ENCODE assay signal across 1 cellular context in the genomic region with DNA sequence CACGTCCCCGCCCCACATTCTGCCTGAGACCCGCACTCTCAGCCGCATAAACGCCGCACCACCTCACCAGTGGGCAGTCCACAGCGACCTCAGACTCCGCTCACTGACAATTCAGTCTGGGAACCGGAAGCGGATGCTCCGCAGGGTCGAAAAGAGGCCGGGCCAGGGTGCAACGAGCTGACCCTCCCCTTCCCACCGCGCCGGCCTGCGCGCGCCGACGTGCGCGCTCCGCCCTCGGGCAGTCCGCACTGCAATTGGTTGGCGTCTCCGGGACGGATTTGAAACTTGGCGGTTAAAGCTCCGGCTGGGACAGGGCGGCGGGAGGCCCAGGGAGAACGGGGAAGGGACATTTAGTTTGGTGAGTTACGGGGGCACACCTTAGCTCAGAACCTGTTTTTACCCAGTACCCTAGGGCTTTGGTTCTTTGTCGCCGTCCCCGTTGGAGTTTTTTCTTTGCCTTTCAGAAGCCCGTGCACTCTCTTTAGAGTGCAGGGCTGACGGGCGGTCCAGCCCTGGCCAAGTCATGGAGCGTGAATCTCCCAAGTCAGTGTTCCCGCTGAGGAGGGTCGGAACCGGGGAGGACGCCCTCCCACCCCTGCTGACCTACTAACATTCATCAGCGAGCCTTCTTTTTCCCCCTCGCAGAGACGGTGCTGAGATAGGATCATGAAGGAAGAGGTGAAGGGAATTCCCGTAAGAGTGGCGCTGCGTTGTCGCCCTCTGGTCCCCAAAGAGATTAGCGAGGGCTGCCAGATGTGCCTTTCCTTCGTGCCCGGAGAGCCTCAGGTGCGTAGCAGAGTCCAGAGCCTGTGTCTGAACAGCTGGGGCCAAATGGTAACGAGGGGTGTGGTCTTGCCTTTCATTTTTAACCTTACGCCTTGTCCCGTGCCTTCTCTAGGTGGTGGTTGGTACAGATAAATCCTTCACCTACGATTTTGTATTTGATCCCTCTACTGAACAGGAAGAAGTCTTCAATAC.
TF ChIP-seq lines count a peak whose summit lies in the region.

A gene with protein sequence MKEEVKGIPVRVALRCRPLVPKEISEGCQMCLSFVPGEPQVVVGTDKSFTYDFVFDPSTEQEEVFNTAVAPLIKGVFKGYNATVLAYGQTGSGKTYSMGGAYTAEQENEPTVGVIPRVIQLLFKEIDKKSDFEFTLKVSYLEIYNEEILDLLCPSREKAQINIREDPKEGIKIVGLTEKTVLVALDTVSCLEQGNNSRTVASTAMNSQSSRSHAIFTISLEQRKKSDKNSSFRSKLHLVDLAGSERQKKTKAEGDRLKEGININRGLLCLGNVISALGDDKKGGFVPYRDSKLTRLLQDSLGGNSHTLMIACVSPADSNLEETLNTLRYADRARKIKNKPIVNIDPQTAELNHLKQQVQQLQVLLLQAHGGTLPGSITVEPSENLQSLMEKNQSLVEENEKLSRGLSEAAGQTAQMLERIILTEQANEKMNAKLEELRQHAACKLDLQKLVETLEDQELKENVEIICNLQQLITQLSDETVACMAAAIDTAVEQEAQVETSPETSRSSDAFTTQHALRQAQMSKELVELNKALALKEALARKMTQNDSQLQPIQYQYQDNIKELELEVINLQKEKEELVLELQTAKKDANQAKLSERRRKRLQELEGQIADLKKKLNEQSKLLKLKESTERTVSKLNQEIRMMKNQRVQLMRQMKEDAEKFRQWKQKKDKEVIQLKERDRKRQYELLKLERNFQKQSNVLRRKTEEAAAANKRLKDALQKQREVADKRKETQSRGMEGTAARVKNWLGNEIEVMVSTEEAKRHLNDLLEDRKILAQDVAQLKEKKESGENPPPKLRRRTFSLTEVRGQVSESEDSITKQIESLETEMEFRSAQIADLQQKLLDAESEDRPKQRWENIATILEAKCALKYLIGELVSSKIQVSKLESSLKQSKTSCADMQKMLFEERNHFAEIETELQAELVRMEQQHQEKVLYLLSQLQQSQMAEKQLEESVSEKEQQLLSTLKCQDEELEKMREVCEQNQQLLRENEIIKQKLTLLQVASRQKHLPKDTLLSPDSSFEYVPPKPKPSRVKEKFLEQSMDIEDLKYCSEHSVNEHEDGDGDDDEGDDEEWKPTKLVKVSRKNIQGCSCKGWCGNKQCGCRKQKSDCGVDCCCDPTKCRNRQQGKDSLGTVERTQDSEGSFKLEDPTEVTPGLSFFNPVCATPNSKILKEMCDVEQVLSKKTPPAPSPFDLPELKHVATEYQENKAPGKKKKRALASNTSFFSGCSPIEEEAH (plus strand): TSS at position 312 of the 978 bp plus-strand sequence. CDS start 355 bp downstream, at position 667.
A gene with protein sequence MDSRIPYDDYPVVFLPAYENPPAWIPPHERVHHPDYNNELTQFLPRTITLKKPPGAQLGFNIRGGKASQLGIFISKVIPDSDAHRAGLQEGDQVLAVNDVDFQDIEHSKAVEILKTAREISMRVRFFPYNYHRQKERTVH (minus strand): TSS at position 135 of the 978 bp plus-strand sequence. CDS start 586 bp downstream, outside the sequence.

TF ChIP-seq in HepG2, 621 proteins besides CTCF, POLR2A, EP300 and RAD21 (continued from another document and continues in another):
- TF ChIP-seq BORCS8-MEF2B (CRISPR knock-in tag; IDR thresholded peaks at IDR 0.05) (peak; percentile 81; the same call in 1 of the 2 replicates), MTF1 (CRISPR knock-in tag; IDR thresholded peaks at IDR 0.05) (no peak), ZNF383 (CRISPR knock-in tag; IDR thresholded peaks at IDR 0.05; ENCODE audit: borderline replicate concordance) (no peak), ZNF510 (CRISPR knock-in tag; IDR thresholded peaks at IDR 0.05; ENCODE audit: low read depth) (no peak), ZNF737 (CRISPR knock-in tag; IDR thresholded peaks at IDR 0.05; ENCODE audit: borderline replicate concordance) (no peak), LCORL (IDR thresholded peaks at IDR 0.05) (no peak), LCORL (CRISPR knock-in tag; IDR thresholded peaks at IDR 0.05) (no peak), ZNF619 (CRISPR knock-in tag; IDR thresholded peaks at IDR 0.05) (no peak), HNF4G (IDR thresholded peaks at IDR 0.05; ENCODE audit: borderline replicate concordance, low read depth, low read length) (no peak), HNF4G (CRISPR knock-in tag; IDR thresholded peaks at IDR 0.05; ENCODE audit: borderline replicate concordance, low read depth) (no peak), HNRNPL (IDR thresholded peaks at IDR 0.05; ENCODE audit: low read depth, low read length) (no peak), RCOR2 (CRISPR knock-in tag; IDR thresholded peaks at IDR 0.05) (no peak), ZNF549 (CRISPR knock-in tag; IDR thresholded peaks at IDR 0.05) (no peak), ZFP41 (CRISPR knock-in tag; IDR thresholded peaks at IDR 0.05; ENCODE audit: borderline replicate concordance) (no peak), NKX3-1 (CRISPR knock-in tag; IDR thresholded peaks at IDR 0.05) (no peak), ZEB1 (IDR thresholded peaks at IDR 0.05; ENCODE audit: insufficient replicate concordance, low read depth) (no peak), ZNF577 (CRISPR knock-in tag; IDR thresholded peaks at IDR 0.05; ENCODE audit: borderline replicate concordance, low read depth) (no peak), MAFF (IDR thresholded peaks at IDR 0.05; ENCODE audit: low read depth, low read length) (no peak), TOE1 (CRISPR knock-in tag; IDR thresholded peaks at IDR 0.05) (no peak), ZNF749 (CRISPR knock-in tag; IDR thresholded peaks at IDR 0.05; ENCODE audit: borderline replicate concordance) (no peak), NFIB (CRISPR knock-in tag; IDR thresholded peaks at IDR 0.05; ENCODE audit: borderline replicate concordance) (no peak), ZNF337 (CRISPR knock-in tag; IDR thresholded peaks at IDR 0.05; ENCODE audit: borderline replicate concordance, low read depth) (no peak), SMAD1 (CRISPR knock-in tag; IDR thresholded peaks at IDR 0.05; ENCODE audit: borderline replicate concordance, low read depth) (no peak)
- TF ChIP-seq, protein P1, sequence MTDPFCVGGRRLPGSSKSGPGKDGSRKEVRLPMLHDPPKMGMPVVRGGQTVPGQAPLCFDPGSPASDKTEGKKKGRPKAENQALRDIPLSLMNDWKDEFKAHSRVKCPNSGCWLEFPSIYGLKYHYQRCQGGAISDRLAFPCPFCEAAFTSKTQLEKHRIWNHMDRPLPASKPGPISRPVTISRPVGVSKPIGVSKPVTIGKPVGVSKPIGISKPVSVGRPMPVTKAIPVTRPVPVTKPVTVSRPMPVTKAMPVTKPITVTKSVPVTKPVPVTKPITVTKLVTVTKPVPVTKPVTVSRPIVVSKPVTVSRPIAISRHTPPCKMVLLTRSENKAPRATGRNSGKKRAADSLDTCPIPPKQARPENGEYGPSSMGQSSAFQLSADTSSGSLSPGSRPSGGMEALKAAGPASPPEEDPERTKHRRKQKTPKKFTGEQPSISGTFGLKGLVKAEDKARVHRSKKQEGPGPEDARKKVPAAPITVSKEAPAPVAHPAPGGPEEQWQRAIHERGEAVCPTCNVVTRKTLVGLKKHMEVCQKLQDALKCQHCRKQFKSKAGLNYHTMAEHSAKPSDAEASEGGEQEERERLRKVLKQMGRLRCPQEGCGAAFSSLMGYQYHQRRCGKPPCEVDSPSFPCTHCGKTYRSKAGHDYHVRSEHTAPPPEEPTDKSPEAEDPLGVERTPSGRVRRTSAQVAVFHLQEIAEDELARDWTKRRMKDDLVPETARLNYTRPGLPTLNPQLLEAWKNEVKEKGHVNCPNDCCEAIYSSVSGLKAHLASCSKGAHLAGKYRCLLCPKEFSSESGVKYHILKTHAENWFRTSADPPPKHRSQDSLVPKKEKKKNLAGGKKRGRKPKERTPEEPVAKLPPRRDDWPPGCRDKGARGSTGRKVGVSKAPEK (CRISPR knock-in tag; IDR thresholded peaks at IDR 0.05; ENCODE audit: borderline replicate concordance): no peak
- TF ChIP-seq, protein P2, sequence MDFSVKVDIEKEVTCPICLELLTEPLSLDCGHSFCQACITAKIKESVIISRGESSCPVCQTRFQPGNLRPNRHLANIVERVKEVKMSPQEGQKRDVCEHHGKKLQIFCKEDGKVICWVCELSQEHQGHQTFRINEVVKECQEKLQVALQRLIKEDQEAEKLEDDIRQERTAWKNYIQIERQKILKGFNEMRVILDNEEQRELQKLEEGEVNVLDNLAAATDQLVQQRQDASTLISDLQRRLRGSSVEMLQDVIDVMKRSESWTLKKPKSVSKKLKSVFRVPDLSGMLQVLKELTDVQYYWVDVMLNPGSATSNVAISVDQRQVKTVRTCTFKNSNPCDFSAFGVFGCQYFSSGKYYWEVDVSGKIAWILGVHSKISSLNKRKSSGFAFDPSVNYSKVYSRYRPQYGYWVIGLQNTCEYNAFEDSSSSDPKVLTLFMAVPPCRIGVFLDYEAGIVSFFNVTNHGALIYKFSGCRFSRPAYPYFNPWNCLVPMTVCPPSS (IDR thresholded peaks at IDR 0.05): no peak
- TF ChIP-seq, protein P3, sequence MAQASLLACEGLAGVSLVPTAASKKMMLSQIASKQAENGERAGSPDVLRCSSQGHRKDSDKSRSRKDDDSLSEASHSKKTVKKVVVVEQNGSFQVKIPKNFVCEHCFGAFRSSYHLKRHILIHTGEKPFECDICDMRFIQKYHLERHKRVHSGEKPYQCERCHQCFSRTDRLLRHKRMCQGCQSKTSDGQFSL (CRISPR knock-in tag; IDR thresholded peaks at IDR 0.05): no peak
- TF ChIP-seq, protein P4, sequence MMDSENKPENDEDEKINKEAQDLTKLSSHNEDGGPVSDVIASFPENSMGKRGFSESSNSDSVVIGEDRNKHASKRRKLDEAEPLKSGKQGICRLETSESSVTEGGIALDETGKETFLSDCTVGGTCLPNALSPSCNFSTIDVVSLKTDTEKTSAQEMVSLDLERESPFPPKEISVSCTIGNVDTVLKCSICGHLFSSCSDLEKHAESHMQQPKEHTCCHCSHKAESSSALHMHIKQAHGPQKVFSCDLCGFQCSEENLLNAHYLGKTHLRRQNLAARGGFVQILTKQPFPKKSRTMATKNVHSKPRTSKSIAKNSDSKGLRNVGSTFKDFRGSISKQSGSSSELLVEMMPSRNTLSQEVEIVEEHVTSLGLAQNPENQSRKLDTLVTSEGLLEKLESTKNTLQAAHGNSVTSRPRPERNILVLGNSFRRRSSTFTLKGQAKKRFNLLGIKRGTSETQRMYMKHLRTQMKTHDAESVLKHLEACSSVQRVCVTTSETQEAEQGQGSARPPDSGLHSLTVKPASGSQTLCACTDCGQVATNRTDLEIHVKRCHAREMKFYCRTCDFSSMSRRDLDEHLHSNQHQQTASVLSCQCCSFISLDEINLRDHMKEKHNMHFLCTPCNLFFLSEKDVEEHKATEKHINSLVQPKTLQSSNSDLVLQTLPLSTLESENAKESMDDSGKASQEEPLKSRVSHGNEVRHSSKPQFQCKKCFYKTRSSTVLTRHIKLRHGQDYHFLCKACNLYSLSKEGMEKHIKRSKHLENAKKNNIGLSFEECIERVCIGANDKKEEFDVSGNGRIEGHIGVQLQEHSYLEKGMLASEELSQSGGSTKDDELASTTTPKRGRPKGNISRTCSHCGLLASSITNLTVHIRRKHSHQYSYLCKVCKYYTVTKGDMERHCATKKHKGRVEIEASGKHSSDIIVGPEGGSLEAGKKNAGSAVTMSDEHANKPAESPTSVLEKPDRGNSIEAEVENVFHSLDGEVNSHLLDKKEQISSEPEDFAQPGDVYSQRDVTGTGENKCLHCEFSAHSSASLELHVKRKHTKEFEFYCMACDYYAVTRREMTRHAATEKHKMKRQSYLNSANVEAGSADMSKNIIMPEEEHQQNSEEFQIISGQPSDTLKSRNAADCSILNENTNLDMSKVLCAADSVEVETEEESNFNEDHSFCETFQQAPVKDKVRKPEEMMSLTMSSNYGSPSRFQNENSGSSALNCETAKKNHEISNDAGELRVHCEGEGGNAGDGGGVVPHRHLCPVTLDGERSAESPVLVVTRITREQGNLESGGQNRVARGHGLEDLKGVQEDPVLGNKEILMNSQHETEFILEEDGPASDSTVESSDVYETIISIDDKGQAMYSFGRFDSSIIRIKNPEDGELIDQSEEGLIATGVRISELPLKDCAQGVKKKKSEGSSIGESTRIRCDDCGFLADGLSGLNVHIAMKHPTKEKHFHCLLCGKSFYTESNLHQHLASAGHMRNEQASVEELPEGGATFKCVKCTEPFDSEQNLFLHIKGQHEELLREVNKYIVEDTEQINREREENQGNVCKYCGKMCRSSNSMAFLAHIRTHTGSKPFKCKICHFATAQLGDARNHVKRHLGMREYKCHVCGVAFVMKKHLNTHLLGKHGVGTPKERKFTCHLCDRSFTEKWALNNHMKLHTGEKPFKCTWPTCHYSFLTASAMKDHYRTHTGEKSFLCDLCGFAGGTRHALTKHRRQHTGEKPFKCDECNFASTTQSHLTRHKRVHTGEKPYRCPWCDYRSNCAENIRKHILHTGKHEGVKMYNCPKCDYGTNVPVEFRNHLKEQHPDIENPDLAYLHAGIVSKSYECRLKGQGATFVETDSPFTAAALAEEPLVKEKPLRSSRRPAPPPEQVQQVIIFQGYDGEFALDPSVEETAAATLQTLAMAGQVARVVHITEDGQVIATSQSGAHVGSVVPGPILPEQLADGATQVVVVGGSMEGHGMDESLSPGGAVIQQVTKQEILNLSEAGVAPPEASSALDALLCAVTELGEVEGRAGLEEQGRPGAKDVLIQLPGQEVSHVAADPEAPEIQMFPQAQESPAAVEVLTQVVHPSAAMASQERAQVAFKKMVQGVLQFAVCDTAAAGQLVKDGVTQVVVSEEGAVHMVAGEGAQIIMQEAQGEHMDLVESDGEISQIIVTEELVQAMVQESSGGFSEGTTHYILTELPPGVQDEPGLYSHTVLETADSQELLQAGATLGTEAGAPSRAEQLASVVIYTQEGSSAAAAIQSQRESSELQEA (CRISPR knock-in tag; IDR thresholded peaks at IDR 0.05; ENCODE audit: not compliant biosample characterization): no peak
- TF ChIP-seq, protein P5, sequence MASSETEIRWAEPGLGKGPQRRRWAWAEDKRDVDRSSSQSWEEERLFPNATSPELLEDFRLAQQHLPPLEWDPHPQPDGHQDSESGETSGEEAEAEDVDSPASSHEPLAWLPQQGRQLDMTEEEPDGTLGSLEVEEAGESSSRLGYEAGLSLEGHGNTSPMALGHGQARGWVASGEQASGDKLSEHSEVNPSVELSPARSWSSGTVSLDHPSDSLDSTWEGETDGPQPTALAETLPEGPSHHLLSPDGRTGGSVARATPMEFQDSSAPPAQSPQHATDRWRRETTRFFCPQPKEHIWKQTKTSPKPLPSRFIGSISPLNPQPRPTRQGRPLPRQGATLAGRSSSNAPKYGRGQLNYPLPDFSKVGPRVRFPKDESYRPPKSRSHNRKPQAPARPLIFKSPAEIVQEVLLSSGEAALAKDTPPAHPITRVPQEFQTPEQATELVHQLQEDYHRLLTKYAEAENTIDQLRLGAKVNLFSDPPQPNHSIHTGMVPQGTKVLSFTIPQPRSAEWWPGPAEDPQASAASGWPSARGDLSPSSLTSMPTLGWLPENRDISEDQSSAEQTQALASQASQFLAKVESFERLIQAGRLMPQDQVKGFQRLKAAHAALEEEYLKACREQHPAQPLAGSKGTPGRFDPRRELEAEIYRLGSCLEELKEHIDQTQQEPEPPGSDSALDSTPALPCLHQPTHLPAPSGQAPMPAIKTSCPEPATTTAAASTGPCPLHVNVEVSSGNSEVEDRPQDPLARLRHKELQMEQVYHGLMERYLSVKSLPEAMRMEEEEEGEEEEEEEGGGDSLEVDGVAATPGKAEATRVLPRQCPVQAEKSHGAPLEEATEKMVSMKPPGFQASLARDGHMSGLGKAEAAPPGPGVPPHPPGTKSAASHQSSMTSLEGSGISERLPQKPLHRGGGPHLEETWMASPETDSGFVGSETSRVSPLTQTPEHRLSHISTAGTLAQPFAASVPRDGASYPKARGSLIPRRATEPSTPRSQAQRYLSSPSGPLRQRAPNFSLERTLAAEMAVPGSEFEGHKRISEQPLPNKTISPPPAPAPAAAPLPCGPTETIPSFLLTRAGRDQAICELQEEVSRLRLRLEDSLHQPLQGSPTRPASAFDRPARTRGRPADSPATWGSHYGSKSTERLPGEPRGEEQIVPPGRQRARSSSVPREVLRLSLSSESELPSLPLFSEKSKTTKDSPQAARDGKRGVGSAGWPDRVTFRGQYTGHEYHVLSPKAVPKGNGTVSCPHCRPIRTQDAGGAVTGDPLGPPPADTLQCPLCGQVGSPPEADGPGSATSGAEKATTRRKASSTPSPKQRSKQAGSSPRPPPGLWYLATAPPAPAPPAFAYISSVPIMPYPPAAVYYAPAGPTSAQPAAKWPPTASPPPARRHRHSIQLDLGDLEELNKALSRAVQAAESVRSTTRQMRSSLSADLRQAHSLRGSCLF (CRISPR knock-in tag; IDR thresholded peaks at IDR 0.05; ENCODE audit: borderline replicate concordance): no peak
